10 cellular contexts compared by ENCODE assay signal in genomic region chr2:47088371-47089082, GRCh38.
A peak's percentile ranks its signal among the peaks of the same experiment; 100 is the strongest.
DNase-seq lines count a peak whose midpoint lies in the region; FAIRE-seq and TF ChIP-seq lines count a peak whose summit lies in the region.
"Had no signal": no experiment of that assay in that cellular context is flagged by ENCODE, and none has a peak within 500 bp of the region (broad histone marks: within the 10 kb centered on the region; RNA-seq: fewer than 3 reads in every experiment).

No MANE protein-coding gene starts in this region.

- H3K4me2 ChIP-seq in astrocyte (ENCODE audit: low read length) (peak overlapping the region; percentile 54), hepatocyte (peak overlapping the region; percentile 32)

- H4K20me1 ChIP-seq in astrocyte (ENCODE audit: insufficient read depth, low read length) (no peaks in the 10 kb centered on the region), hepatocyte (ENCODE audit: insufficient read depth, poor library complexity, severe bottlenecking) (no peaks in the 10 kb centered on the region)

- peak overlapping the region; percentile 44 for H3K27ac Mint-ChIP-seq in astrocyte (ENCODE audit: unreplicated experiment)
- H3K27ac Mint-ChIP-seq: T-helper 2 cell treated with Interferon-gamma antibody and Interleukin-4, amounts not matched to agents 5 μg/mL and 100 μg/mL, for 36 hours had no signal

- H3K4me3 Mint-ChIP-seq in astrocyte (ENCODE audit: unreplicated experiment), result peak overlapping the region; percentile 20
- H3K4me3 Mint-ChIP-seq: T-helper 2 cell treated with Interferon-gamma antibody and Interleukin-4, amounts not matched to agents 5 μg/mL and 100 μg/mL, for 36 hours had no signal

- no peaks in the 10 kb centered on the region for H3K9me3 ChIP-seq in astrocyte (ENCODE audit: insufficient read depth, low read depth, low read length)
- H3K9me3 ChIP-seq in hepatocyte (ENCODE audit: low read depth), result no peaks in the 10 kb centered on the region
- H3K9me3 ChIP-seq in spleen, result no peaks in the 10 kb centered on the region
- H3K9me3 ChIP-seq in effector memory CD4-positive, alpha-beta T cell (ENCODE audit: control insufficient read depth, low read length), result no peaks in the 10 kb centered on the region

- no peaks in the 10 kb centered on the region for H3K9me2 ChIP-seq in hepatocyte (replicated peaks; ENCODE audit: insufficient read depth)

- H3K27me3 ChIP-seq in astrocyte (ENCODE audit: insufficient read depth, low read length), result no peaks in the 10 kb centered on the region
- no peaks in the 10 kb centered on the region for H3K27me3 ChIP-seq in hepatocyte
- no peaks in the 10 kb centered on the region for H3K27me3 ChIP-seq in spleen (replicated peaks in 1 of 7)
- H3K27me3 ChIP-seq in effector memory CD4-positive, alpha-beta T cell (replicated peaks; ENCODE audit: control insufficient read depth, insufficient read depth, low read length, poor library complexity, severe bottlenecking), result no peaks in the 10 kb centered on the region

- H3K4me1 Mint-ChIP-seq in astrocyte (ENCODE audit: low read depth, unreplicated experiment), result peaks cover 35% of the 10 kb centered on the region

- TF ChIP-seq CTCF in astrocyte (IDR thresholded peaks at IDR 0.05; ENCODE audit: insufficient read depth, low read depth, low read length), result no peak
- TF ChIP-seq CTCF in hepatocyte (IDR thresholded peaks at IDR 0.05; ENCODE audit: poor library complexity), result peak; percentile 10
- no peak for TF ChIP-seq CTCF in spleen (IDR thresholded peaks at IDR 0.05 in 8 of 11, conservative IDR thresholded peaks at IDR 0.05 in 3 of 11)

- H3K27ac ChIP-seq in astrocyte (ENCODE audit: low read depth, low read length), result peak overlapping the region; percentile 65
- H3K27ac ChIP-seq in hepatocyte, result peak overlapping the region; percentile 62
- H3K27ac ChIP-seq in spleen, result peak overlapping the region; percentile 3 to 78 (median 68)
- no peak overlapping the region for H3K27ac ChIP-seq in effector memory CD4-positive, alpha-beta T cell (ENCODE audit: insufficient read depth, low read length, poor library complexity, severe bottlenecking)

- peaks cover 31% of the 10 kb centered on the region for H3K4me1 ChIP-seq in astrocyte (ENCODE audit: insufficient read depth, low read length)
- peaks cover 22% of the 10 kb centered on the region for H3K4me1 ChIP-seq in hepatocyte (ENCODE audit: insufficient read depth)
- H3K4me1 ChIP-seq in spleen, result peaks cover 16 to 77% (median 62%) of the 10 kb centered on the region in 6 donors
- no peaks in the 10 kb centered on the region for H3K4me1 ChIP-seq in effector memory CD4-positive, alpha-beta T cell (ENCODE audit: control insufficient read depth, insufficient read depth, low read length, poor library complexity, severe bottlenecking)

- no peaks in the 10 kb centered on the region for H3K9me3 Mint-ChIP-seq in astrocyte (ENCODE audit: unreplicated experiment)
- H3K9me3 Mint-ChIP-seq: T-helper 2 cell treated with Interferon-gamma antibody and Interleukin-4, amounts not matched to agents 5 μg/mL and 100 μg/mL, for 36 hours had no signal

- peaks cover 3% of the 10 kb centered on the region for H3K27me3 Mint-ChIP-seq in astrocyte (ENCODE audit: low read depth, unreplicated experiment)

- H3K79me2 ChIP-seq in astrocyte (ENCODE audit: insufficient read depth, low read length), result no peaks in the 10 kb centered on the region
- no peaks in the 10 kb centered on the region for H3K79me2 ChIP-seq in hepatocyte

- FAIRE-seq in astrocyte (lab: Jason Lieb, UNC), result no peak

- peak in 41 of 76 experiments; percentile 1 to 70 (median 32) for DNase-seq in HUDEP-2 (lab: John Stamatoyannopoulos, UW; ENCODE audit: unreplicated experiment in 76 of 76)
- DNase-seq in astrocyte (ENCODE audit: low read depth), result peak; percentile 58
- no peak for DNase-seq in hepatocyte (ENCODE audit: low spot score)
- DNase-seq in spleen, result peak; percentile 54
- DNase-seq in SKM-1 (lab: John Stamatoyannopoulos, UW; ENCODE audit: unreplicated experiment), result no peak
- no peak for DNase-seq in T-helper 1 cell
- DNase-seq in effector memory CD4-positive, alpha-beta T cell, result no peak
- DNase-seq: amniotic stem cell, NCI-H1092 treated with DMSO at 0.1 percent for 48 hours had no signal

- H2AFZ ChIP-seq in astrocyte (ENCODE audit: low read depth, low read length) (peak overlapping the region; percentile 48), hepatocyte (no peak overlapping the region)

- peak overlapping the region; percentile 52 for H3K9ac ChIP-seq in astrocyte (ENCODE audit: low read length)

- H3K36me3 ChIP-seq in astrocyte (ENCODE audit: insufficient read depth, low read length) (no peaks in the 10 kb centered on the region), hepatocyte (replicated peaks; ENCODE audit: insufficient read depth, low read depth) (no peaks in the 10 kb centered on the region), spleen (no peaks in the 10 kb centered on the region)
- no peaks in the 10 kb centered on the region for H3K36me3 ChIP-seq in effector memory CD4-positive, alpha-beta T cell (ENCODE audit: control insufficient read depth, insufficient read depth, low read length)

- intact Hi-C loops in spleen (cut with DNase I; ENCODE audit: low total_unique reads), result no loop called here

- no peak for TF ChIP-seq POLR2A in spleen (IDR thresholded peaks at IDR 0.05)

- H3K4me3 ChIP-seq in astrocyte (ENCODE audit: insufficient read depth, low read depth, low read length) (no peak overlapping the region), hepatocyte (no peak overlapping the region), spleen (no peak overlapping the region)
- no peak overlapping the region for H3K4me3 ChIP-seq in effector memory CD4-positive, alpha-beta T cell (ENCODE audit: insufficient read depth, low read depth, low read length, poor library complexity, severe bottlenecking)

- H3K36me3 Mint-ChIP-seq in astrocyte (ENCODE audit: low read depth, unreplicated experiment), result no peaks in the 10 kb centered on the region

- WGBS in hepatocyte (ENCODE audit: low lambda C conversion rate, missing lambda C conversion rate), result 40% methylated on average over 5 of the region's 5 CpGs
- 40 to 66% (median 56%) methylated on average over 5 of the region's 5 CpGs for WGBS in spleen, 5 donors

Comparison
In these comparisons a context has a peak if more than half of its experiments do, and no peak if none do; other contexts are left out.
1. DNase-seq: peak in HUDEP-2 (41 of 76), astrocyte (single experiment) and spleen (single experiment); none in hepatocyte (single experiment), SKM-1 (single experiment), T-helper 1 cell (0 of 5) and effector memory CD4-positive, alpha-beta T cell (0 of 3).